ENCODE assay signal across 1 cellular context in the genomic region with DNA sequence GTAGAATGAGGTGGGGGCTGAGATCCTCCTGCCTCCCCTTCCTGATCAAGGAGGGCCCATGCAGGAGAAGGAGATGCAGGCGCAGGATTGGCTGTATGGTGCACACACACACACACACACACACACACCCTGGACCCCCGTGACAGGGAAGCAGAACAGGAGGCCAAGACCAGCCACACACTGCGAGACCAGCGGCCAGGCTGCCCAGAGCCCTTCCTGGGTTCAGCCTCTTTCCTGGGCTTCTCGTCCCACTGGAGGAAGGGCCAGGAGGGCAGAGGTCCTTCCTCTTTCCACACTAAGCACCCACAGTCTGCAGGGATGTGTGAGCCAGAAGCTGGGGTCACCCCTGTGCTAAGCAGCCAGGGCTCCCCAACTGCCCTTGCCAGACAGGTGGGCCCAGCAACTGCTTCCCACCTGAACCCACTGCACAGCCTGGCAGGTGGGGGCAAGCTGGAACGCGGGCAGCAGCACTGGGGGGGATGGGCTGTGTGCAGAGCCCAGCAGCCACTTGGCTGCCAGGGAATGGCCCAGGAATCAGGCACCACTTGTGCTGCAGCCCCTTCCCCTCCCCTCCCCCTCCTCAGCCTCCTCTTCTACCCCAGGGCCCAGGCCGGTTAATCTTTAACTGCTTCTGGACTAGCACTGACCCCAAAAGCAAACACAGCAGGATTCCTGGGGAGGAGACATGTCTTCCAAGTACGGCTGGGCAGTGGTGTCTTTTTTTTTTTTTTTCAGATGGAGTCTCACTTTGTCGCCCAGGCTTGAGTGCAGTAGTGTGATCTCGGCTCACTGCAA.
TF ChIP-seq lines count a peak whose summit lies in the region.

No MANE protein-coding gene starts in this region.

TF ChIP-seq in HepG2, 621 proteins besides CTCF, POLR2A, EP300 and RAD21 (continued from another document and continues in another):
- TF ChIP-seq, protein P1, sequence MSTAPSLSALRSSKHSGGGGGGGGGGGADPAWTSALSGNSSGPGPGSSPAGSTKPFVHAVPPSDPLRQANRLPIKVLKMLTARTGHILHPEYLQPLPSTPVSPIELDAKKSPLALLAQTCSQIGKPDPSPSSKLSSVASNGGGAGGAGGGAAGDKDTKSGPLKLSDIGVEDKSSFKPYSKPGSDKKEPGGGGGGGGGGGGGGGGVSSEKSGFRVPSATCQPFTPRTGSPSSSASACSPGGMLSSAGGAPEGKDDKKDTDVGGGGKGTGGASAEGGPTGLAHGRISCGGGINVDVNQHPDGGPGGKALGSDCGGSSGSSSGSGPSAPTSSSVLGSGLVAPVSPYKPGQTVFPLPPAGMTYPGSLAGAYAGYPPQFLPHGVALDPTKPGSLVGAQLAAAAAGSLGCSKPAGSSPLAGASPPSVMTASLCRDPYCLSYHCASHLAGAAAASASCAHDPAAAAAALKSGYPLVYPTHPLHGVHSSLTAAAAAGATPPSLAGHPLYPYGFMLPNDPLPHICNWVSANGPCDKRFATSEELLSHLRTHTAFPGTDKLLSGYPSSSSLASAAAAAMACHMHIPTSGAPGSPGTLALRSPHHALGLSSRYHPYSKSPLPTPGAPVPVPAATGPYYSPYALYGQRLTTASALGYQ (CRISPR knock-in tag; IDR thresholded peaks at IDR 0.05) = peak; percentile 66; the same call in 1 of the 2 replicates
- TF ChIP-seq HNRNPLL (IDR thresholded peaks at IDR 0.05; ENCODE audit: low read depth, low read length, poor library complexity, severe bottlenecking) (peak; percentile 42), ZNF496 (CRISPR knock-in tag; IDR thresholded peaks at IDR 0.05; ENCODE audit: insufficient replicate concordance) (no peak), FOXO1 (CRISPR knock-in tag; IDR thresholded peaks at IDR 0.05) (no peak; the same call in 1 of the 2 replicates), ZNF547 (CRISPR knock-in tag; IDR thresholded peaks at IDR 0.05) (peak; percentile 49; the same call in 1 of the 2 replicates), ZNF30 (CRISPR knock-in tag; IDR thresholded peaks at IDR 0.05) (no peak), MIXL1 (CRISPR knock-in tag; IDR thresholded peaks at IDR 0.05) (no peak), CBFB (CRISPR knock-in tag; IDR thresholded peaks at IDR 0.05) (no peak), ZSCAN25 (CRISPR knock-in tag; IDR thresholded peaks at IDR 0.05) (0 out of 2 replicates have a peak, but pooled peaks have one; percentile 14), ZNF432 (CRISPR knock-in tag; IDR thresholded peaks at IDR 0.05; ENCODE audit: borderline replicate concordance) (no peak), SP5 (CRISPR knock-in tag; IDR thresholded peaks at IDR 0.05; ENCODE audit: borderline replicate concordance, low read depth) (peak; percentile 85), ZNF256 (CRISPR knock-in tag; conservative IDR thresholded peaks at IDR 0.05) (no peak), ZNF260 (CRISPR knock-in tag; IDR thresholded peaks at IDR 0.05; ENCODE audit: borderline replicate concordance, low read depth) (0 out of 2 replicates have a peak, but pooled peaks have one; percentile 68), DPF2 (CRISPR knock-in tag; IDR thresholded peaks at IDR 0.05; ENCODE audit: borderline replicate concordance, low read depth) (0 out of 2 replicates have a peak, but pooled peaks have one; percentile 25), ZNF766 (CRISPR knock-in tag; IDR thresholded peaks at IDR 0.05; ENCODE audit: borderline replicate concordance) (no peak), TARDBP (CRISPR knock-in tag; IDR thresholded peaks at IDR 0.05) (no peak; the same call in 1 of the 2 replicates), ISL2 (CRISPR knock-in tag; IDR thresholded peaks at IDR 0.05) (no peak), ZNF616 (CRISPR knock-in tag; IDR thresholded peaks at IDR 0.05; ENCODE audit: low read depth) (no peak), CENPX (CRISPR knock-in tag; IDR thresholded peaks at IDR 0.05) (no peak), ZNF354B (CRISPR knock-in tag; IDR thresholded peaks at IDR 0.05) (no peak), KDM1A (CRISPR knock-in tag; IDR thresholded peaks at IDR 0.05) (no peak), EED (CRISPR knock-in tag; IDR thresholded peaks at IDR 0.05) (no peak), HMGA1 (CRISPR knock-in tag; conservative IDR thresholded peaks at IDR 0.05) (no peak), FLYWCH1 (CRISPR knock-in tag; IDR thresholded peaks at IDR 0.05) (no peak), NR2F6 (IDR thresholded peaks at IDR 0.05) (peak; percentile 69), NR2F6 (CRISPR knock-in tag; IDR thresholded peaks at IDR 0.05) (peak; percentile 28; the same call in 1 of the 2 replicates), RFXAP (CRISPR knock-in tag; IDR thresholded peaks at IDR 0.05; ENCODE audit: borderline replicate concordance) (no peak)
- TF ChIP-seq, protein P2, sequence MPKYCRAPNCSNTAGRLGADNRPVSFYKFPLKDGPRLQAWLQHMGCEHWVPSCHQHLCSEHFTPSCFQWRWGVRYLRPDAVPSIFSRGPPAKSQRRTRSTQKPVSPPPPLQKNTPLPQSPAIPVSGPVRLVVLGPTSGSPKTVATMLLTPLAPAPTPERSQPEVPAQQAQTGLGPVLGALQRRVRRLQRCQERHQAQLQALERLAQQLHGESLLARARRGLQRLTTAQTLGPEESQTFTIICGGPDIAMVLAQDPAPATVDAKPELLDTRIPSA (CRISPR knock-in tag; IDR thresholded peaks at IDR 0.05; ENCODE audit: borderline replicate concordance) = no peak
- TF ChIP-seq, protein P3, sequence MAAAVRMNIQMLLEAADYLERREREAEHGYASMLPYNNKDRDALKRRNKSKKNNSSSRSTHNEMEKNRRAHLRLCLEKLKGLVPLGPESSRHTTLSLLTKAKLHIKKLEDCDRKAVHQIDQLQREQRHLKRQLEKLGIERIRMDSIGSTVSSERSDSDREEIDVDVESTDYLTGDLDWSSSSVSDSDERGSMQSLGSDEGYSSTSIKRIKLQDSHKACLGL (CRISPR knock-in tag; IDR thresholded peaks at IDR 0.05) = no peak; the same call in 1 of the 2 replicates
- TF ChIP-seq, protein P4, sequence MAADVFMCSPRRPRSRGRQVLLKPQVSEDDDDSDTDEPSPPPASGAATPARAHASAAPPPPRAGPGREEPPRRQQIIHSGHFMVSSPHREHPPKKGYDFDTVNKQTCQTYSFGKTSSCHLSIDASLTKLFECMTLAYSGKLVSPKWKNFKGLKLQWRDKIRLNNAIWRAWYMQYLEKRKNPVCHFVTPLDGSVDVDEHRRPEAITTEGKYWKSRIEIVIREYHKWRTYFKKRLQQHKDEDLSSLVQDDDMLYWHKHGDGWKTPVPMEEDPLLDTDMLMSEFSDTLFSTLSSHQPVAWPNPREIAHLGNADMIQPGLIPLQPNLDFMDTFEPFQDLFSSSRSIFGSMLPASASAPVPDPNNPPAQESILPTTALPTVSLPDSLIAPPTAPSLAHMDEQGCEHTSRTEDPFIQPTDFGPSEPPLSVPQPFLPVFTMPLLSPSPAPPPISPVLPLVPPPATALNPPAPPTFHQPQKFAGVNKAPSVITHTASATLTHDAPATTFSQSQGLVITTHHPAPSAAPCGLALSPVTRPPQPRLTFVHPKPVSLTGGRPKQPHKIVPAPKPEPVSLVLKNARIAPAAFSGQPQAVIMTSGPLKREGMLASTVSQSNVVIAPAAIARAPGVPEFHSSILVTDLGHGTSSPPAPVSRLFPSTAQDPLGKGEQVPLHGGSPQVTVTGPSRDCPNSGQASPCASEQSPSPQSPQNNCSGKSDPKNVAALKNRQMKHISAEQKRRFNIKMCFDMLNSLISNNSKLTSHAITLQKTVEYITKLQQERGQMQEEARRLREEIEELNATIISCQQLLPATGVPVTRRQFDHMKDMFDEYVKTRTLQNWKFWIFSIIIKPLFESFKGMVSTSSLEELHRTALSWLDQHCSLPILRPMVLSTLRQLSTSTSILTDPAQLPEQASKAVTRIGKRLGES (CRISPR knock-in tag; IDR thresholded peaks at IDR 0.05; ENCODE audit: borderline replicate concordance) = no peak
- TF ChIP-seq, protein P5, sequence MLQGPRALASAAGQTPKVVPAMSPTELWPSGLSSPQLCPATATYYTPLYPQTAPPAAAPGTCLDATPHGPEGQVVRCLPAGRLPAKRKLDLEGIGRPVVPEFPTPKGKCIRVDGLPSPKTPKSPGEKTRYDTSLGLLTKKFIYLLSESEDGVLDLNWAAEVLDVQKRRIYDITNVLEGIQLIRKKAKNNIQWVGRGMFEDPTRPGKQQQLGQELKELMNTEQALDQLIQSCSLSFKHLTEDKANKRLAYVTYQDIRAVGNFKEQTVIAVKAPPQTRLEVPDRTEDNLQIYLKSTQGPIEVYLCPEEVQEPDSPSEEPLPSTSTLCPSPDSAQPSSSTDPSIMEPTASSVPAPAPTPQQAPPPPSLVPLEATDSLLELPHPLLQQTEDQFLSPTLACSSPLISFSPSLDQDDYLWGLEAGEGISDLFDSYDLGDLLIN (CRISPR knock-in tag; IDR thresholded peaks at IDR 0.05; ENCODE audit: borderline replicate concordance) = no peak
- TF ChIP-seq, protein P6, sequence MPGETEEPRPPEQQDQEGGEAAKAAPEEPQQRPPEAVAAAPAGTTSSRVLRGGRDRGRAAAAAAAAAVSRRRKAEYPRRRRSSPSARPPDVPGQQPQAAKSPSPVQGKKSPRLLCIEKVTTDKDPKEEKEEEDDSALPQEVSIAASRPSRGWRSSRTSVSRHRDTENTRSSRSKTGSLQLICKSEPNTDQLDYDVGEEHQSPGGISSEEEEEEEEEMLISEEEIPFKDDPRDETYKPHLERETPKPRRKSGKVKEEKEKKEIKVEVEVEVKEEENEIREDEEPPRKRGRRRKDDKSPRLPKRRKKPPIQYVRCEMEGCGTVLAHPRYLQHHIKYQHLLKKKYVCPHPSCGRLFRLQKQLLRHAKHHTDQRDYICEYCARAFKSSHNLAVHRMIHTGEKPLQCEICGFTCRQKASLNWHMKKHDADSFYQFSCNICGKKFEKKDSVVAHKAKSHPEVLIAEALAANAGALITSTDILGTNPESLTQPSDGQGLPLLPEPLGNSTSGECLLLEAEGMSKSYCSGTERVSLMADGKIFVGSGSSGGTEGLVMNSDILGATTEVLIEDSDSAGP (CRISPR knock-in tag; IDR thresholded peaks at IDR 0.05; ENCODE audit: borderline replicate concordance) = peak; percentile 57; the same call in 1 of the 2 replicates
- TF ChIP-seq, protein P7, sequence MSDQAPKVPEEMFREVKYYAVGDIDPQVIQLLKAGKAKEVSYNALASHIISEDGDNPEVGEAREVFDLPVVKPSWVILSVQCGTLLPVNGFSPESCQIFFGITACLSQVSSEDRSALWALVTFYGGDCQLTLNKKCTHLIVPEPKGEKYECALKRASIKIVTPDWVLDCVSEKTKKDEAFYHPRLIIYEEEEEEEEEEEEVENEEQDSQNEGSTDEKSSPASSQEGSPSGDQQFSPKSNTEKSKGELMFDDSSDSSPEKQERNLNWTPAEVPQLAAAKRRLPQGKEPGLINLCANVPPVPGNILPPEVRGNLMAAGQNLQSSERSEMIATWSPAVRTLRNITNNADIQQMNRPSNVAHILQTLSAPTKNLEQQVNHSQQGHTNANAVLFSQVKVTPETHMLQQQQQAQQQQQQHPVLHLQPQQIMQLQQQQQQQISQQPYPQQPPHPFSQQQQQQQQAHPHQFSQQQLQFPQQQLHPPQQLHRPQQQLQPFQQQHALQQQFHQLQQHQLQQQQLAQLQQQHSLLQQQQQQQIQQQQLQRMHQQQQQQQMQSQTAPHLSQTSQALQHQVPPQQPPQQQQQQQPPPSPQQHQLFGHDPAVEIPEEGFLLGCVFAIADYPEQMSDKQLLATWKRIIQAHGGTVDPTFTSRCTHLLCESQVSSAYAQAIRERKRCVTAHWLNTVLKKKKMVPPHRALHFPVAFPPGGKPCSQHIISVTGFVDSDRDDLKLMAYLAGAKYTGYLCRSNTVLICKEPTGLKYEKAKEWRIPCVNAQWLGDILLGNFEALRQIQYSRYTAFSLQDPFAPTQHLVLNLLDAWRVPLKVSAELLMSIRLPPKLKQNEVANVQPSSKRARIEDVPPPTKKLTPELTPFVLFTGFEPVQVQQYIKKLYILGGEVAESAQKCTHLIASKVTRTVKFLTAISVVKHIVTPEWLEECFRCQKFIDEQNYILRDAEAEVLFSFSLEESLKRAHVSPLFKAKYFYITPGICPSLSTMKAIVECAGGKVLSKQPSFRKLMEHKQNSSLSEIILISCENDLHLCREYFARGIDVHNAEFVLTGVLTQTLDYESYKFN (CRISPR knock-in tag; conservative IDR thresholded peaks at IDR 0.05) = peak; percentile 96
- TF ChIP-seq, protein P8, sequence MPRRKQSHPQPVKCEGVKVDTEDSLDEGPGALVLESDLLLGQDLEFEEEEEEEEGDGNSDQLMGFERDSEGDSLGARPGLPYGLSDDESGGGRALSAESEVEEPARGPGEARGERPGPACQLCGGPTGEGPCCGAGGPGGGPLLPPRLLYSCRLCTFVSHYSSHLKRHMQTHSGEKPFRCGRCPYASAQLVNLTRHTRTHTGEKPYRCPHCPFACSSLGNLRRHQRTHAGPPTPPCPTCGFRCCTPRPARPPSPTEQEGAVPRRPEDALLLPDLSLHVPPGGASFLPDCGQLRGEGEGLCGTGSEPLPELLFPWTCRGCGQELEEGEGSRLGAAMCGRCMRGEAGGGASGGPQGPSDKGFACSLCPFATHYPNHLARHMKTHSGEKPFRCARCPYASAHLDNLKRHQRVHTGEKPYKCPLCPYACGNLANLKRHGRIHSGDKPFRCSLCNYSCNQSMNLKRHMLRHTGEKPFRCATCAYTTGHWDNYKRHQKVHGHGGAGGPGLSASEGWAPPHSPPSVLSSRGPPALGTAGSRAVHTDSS (CRISPR knock-in tag; conservative IDR thresholded peaks at IDR 0.05) = no peak
- TF ChIP-seq, protein P9, sequence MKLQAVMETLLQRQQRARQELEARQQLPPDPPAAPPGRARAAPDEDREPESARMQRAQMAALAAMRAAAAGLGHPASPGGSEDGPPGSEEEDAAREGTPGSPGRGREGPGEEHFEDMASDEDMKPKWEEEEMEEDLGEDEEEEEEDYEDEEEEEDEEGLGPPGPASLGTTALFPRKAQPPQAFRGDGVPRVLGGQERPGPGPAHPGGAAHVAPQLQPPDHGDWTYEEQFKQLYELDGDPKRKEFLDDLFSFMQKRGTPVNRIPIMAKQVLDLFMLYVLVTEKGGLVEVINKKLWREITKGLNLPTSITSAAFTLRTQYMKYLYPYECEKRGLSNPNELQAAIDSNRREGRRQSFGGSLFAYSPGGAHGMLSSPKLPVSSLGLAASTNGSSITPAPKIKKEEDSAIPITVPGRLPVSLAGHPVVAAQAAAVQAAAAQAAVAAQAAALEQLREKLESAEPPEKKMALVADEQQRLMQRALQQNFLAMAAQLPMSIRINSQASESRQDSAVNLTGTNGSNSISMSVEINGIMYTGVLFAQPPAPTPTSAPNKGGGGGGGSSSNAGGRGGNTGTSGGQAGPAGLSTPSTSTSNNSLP (IDR thresholded peaks at IDR 0.05; ENCODE audit: low read depth, low read length) = no peak
